8 cellular contexts compared by ENCODE assay signal in the genomic region with DNA sequence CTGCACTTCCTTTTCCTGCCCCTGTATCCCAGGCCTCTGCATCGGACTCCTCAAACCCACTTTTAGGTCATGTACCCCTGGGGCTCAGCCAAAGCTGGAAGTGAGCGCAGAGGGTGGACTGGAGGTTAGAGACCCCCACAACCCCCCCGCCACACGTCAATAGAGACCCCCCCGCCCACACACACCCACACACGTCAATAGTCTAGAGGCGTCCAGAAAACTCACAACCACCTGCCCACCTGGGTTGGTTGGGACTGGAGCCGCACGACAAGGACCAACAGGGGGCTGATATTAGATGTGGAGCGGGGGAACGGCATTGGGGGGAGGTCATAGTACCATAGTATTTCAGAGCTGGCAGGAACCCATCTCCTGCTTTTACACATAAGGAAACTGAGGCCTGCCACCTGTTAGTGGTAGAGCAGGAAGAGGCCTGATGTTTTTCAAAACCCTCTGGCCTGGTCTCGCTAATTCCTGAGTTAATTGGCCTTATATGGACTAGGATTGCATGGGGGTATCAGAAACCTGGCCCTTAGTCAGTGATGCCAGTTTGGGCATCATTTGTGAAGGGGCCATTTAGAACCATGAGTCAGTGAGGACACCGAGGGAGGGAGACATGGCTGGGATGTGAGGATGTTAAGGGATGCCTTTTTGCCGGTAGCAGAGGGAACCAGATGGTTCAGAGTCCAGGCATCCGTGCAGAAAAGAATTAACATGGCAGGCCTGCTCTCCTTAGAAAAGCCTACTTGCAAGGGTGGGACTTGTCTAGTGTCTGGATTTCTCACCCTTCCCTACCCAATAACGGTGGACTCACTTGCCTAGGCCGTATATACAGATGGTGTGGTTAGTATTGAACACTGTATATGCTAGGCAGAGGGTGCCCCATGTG. TPM values are rescaled to one million over a fixed set of nuclear protein-coding genes. Genes with fewer than 3 reads are reported as not detected.
DNase-seq lines count a peak whose midpoint lies in the region; ATAC-seq and TF ChIP-seq lines count a peak whose summit lies in the region.

No MANE protein-coding gene starts in this region.

- H3K27ac ChIP-seq in stomach: peak overlapping the region; percentile 77 to 92 (median 86)

- H3K4me3 ChIP-seq in iPS-11a (ENCODE audit: low read depth, low read length) (peak overlapping the region; percentile 56), stomach (peak overlapping the region; percentile 84 to 93 (median 92))

- TF ChIP-seq CTCF in activated B cell treated with CpG ODN at 0.5 μM for 24 hours (IDR thresholded peaks at IDR 0.05): no peak
- TF ChIP-seq CTCF in stomach (IDR thresholded peaks at IDR 0.05): no peak

- no peaks in the 10 kb centered on the region for H3K9me3 Mint-ChIP-seq in activated B cell treated with CpG ODN at 0.5 μM for 24 hours

- peaks cover 15 to 35% (median 23%) of the 10 kb centered on the region in 4 donors for H3K4me1 ChIP-seq in stomach

- CTCF ChIA-PET in activated B cell treated with CpG ODN at 0.5 μM for 24 hours (lab: Charles Lee): interaction anchor here (1.9 kb wide), 1 partner anchor 22 kb away, joined by 7 read pairs; no protein-coding TSS in a partner anchor

- no peaks in the 10 kb centered on the region for H3K9me3 ChIP-seq in stomach

- H3K4me3 Mint-ChIP-seq in activated B cell treated with CpG ODN at 0.5 μM for 24 hours: peak overlapping the region; percentile 78

- H3K36me3 Mint-ChIP-seq in activated B cell treated with CpG ODN at 0.5 μM for 24 hours (ENCODE audit: low read depth): peaks cover under 1% of the 10 kb centered on the region

- H3K27me3 ChIP-seq in stomach: no peaks in the 10 kb centered on the region

- peaks cover 16% of the 10 kb centered on the region for H3K4me1 Mint-ChIP-seq in activated B cell treated with CpG ODN at 0.5 μM for 24 hours

- no peak overlapping the region for H3K27ac Mint-ChIP-seq in activated B cell treated with CpG ODN at 0.5 μM for 24 hours

- 55 to 70% (median 58%) methylated on average over 16 to 17 of the region's 17 CpGs for WGBS in stomach, 5 donors

- peak; percentile 32 for DNase-seq in DMS53 (lab: John Stamatoyannopoulos, UW)
- DNase-seq in DMS53 treated with DMSO at 0.1 percent for 48 hours (lab: John Stamatoyannopoulos, UW; ENCODE audit: unreplicated experiment): no peak
- no peak for DNase-seq in activated B cell treated with CpG ODN at 0.5 μM for 24 hours
- no peak for DNase-seq in stomach
- no peak for DNase-seq in left lobe of liver (ENCODE audit: low spot score)
- DNase-seq in SHP77 (lab: John Stamatoyannopoulos, UW): no peak

- POLR2A ChIA-PET in activated B cell treated with CpG ODN at 0.5 μM for 24 hours (lab: Charles Lee): interaction anchor here (1.1 to 1.7 kb wide), 4 partner anchors 19 to 399 kb away, joined by 3 to 21 read pairs (median 6); a partner anchor contains a TSS

- H3K27me3 Mint-ChIP-seq in activated B cell treated with CpG ODN at 0.5 μM for 24 hours: no peaks in the 10 kb centered on the region

- H3K36me3 ChIP-seq in stomach: no peaks in the 10 kb centered on the region

- no peak for ATAC-seq in activated B cell treated with CpG ODN at 0.5 μM for 24 hours (ENCODE audit: low read depth)
- no peak for ATAC-seq in left lobe of liver
- ATAC-seq in GM18511 (IDR thresholded peaks at IDR 0.05; ENCODE audit: unreplicated experiment): no peak

- no peak for TF ChIP-seq EP300 in stomach (IDR thresholded peaks at IDR 0.05)

- no peak for TF ChIP-seq POLR2A in stomach (IDR thresholded peaks at IDR 0.05)

- intact Hi-C loops in activated B cell treated with CpG ODN at 0.5 μM for 24 hours (cut with micrococcal nuclease): loop anchor here (1.0 to 10.0 kb wide), 3 partner anchors 125 to 919 kb away; a partner anchor contains a TSS
- intact Hi-C loops in stomach (cut with DNase I; ENCODE audit: low total_unique reads): no loop called here

RNA-seq across cellular contexts. Expression of a gene that starts 1.1 kb away (rescaled TPM):
- total RNA-seq in activated B cell treated with CpG ODN at 0.5 μM for 24 hours (24.1 and 26.4 TPM in 2 replicates), stomach (10 to 100 TPM in 4 of 5 donors, 1 to 10 TPM in 1; 6.4 to 40.6 (median 35.1) TPM), left lobe of liver (23.8 TPM)
- 10 to 100 TPM; 71.1 to 96.5 (median 95.1) TPM for polyA plus RNA-seq in stomach

RNA-seq across cellular contexts. Expression of a gene that starts 19.1 kb away (rescaled TPM):
- total RNA-seq in activated B cell treated with CpG ODN at 0.5 μM for 24 hours (15.2 and 20.0 TPM in 2 replicates), stomach (1 to 10 TPM in 4 of 5 donors, under 1 TPM in 1; 0.58 to 6.4 (median 3.8) TPM), left lobe of liver (1.2 TPM)
- polyA plus RNA-seq in stomach: 1 to 10 TPM in 2 of 3 donors, under 1 TPM in 1; 0.76 to 2.2 (median 1.9) TPM
